14 cellular contexts compared by ENCODE assay signal in genomic region chr9:133741716-133742115, GRCh38. TPM values are rescaled to one million over a fixed set of nuclear protein-coding genes. Genes with fewer than 3 reads are reported as not detected.
A peak's percentile ranks its signal among the peaks of the same experiment; 100 is the strongest.
DNase-seq lines count a peak whose midpoint lies in the region; ATAC-seq and TF ChIP-seq lines count a peak whose summit lies in the region.
"Had no signal": no experiment of that assay in that cellular context is flagged by ENCODE, and none has a peak within 500 bp of the region (broad histone marks: within the 10 kb centered on the region; RNA-seq: fewer than 3 reads in every experiment).

No MANE protein-coding gene starts in this region.

- intact Hi-C loops in testis (cut with DNase I; ENCODE audit: low total_unique reads), result no loop called here

- H3K27me3 ChIP-seq in H7 (ENCODE audit: control insufficient read depth, insufficient read depth, low read length), result no peaks in the 10 kb centered on the region
- H3K27me3 ChIP-seq in lung (ENCODE audit: control insufficient read depth, insufficient read depth), result no peaks in the 10 kb centered on the region
- H3K27me3 ChIP-seq in testis, result no peaks in the 10 kb centered on the region
- H3K27me3 ChIP-seq: BE2C had no signal

- no peak for TF ChIP-seq CTCF in lung (IDR thresholded peaks at IDR 0.05; ENCODE audit: control extremely low read depth, extremely low read depth)
- TF ChIP-seq CTCF in testis (IDR thresholded peaks at IDR 0.05), result no peak

- H3K9me3 ChIP-seq in lung (ENCODE audit: control insufficient read depth in 2 of 2, insufficient read depth in 1 of 2, low read length in 1 of 2), result peaks cover 0 to 4% of the 10 kb centered on the region in 2 donors
- H3K9me3 ChIP-seq in testis, result no peaks in the 10 kb centered on the region
- H3K9me3 ChIP-seq: A549, BE2C, HAP-1 had no signal

- no peak for TF ChIP-seq POLR2A in testis (IDR thresholded peaks at IDR 0.05)

- WGBS in lung, 2 donors, result 86 to 96% methylated on average over 14 of the region's 14 CpGs
- 94 to 95% methylated on average over 13 to 14 of the region's 14 CpGs for WGBS in testis, 2 donors

- DNase-seq in ELF-1 (ENCODE audit: low read depth, low spot score) (peak; percentile 39), H7 (peak; percentile 13), lung (ENCODE audit: low spot score) (peak; percentile 19), testis (peak; percentile 11), NCI-H748 (lab: John Stamatoyannopoulos, UW; ENCODE audit: unreplicated experiment) (no peak)
- DNase-seq: BE2C; CD4-positive, alpha-beta memory T cell; DMS79; GOT3 had no signal

- peaks cover 0 to 10% of the 10 kb centered on the region in 2 donors for H3K4me1 ChIP-seq in lung (ENCODE audit: control insufficient read depth in 2 of 2, insufficient read depth in 2 of 2, low read length in 2 of 2)
- H3K4me1 ChIP-seq in testis, result peaks cover 13% of the 10 kb centered on the region
- H3K4me1 ChIP-seq: A549, HAP-1 had no signal

- H3K27ac ChIP-seq in lung (ENCODE audit: low read depth in 1 of 2, low read length in 1 of 2) (no peak overlapping the region), testis (no peak overlapping the region)
- H3K27ac ChIP-seq: A549, C4-2B had no signal

- no peaks in the 10 kb centered on the region for H3K36me3 ChIP-seq in H7 (replicated peaks; ENCODE audit: control insufficient read depth, insufficient read depth, low read length)
- no peaks in the 10 kb centered on the region for H3K36me3 ChIP-seq in lung (ENCODE audit: control insufficient read depth in 2 of 2, insufficient read depth in 2 of 2, low read length in 2 of 2)
- H3K36me3 ChIP-seq in testis (ENCODE audit: low read depth, missing control alignments), result no peaks in the 10 kb centered on the region
- H3K36me3 ChIP-seq: BE2C, HAP-1 had no signal

- ATAC-seq in lung (ENCODE audit: insufficient read depth, low FRiP score) (no peak), GM21576 (IDR thresholded peaks at IDR 0.05; ENCODE audit: unreplicated experiment) (no peak), HG02571 (IDR thresholded peaks at IDR 0.05; ENCODE audit: unreplicated experiment) (no peak)

- H3K4me3 ChIP-seq in H7 (ENCODE audit: insufficient read depth, low read depth, low read length) (no peak overlapping the region), lung (no peak overlapping the region), testis (no peak overlapping the region)
- H3K4me3 ChIP-seq: A549, HAP-1 had no signal

RNA-seq across cellular contexts. Expression of gene SARDH, which starts 3.6 kb away (rescaled TPM):
- 7.3 and 9.9 TPM in 2 replicates for total RNA-seq in H7 (2014; rRNA removed; shearing (Covaris generic))
- total RNA-seq in lung (1 to 10 TPM; 7.3 to 8.4 TPM), testis (1 to 10 TPM; 5.1 to 7.2 TPM)
- polyA plus RNA-seq in lung (1 to 10 TPM; 1.8 to 2.2 TPM), testis (ENCODE audit: insufficient read depth, low read depth, low replicate concordance) (2.6 TPM)
